In the genomic region with DNA sequence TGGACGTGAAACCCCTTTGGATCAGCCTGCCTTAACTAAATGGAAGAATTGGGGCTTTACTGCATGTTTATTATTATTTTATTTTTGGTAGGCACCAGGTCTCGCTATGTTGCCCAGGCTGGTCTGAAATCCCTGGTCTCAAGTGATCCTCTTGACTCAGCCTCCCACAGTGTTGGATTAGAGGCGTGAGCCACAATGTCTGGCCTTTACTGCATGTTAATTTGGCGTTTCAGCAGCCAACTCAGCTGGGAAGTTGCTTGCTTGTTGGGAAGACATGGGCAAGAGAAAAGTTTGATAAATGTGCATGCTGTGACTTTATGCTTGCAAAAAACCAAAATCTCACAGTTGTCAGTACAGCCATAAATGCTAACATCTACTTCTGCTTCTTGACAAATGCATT, we compare ENCODE assay signal across 22 cellular contexts.
DNase-seq lines count a peak whose midpoint lies in the region; ATAC-seq and TF ChIP-seq lines count a peak whose summit lies in the region.
"Had no signal": no experiment of that assay in that cellular context is flagged by ENCODE, and none has a peak within 500 bp of the region (broad histone marks: within the 10 kb centered on the region; RNA-seq: fewer than 3 reads in every experiment).

No MANE protein-coding gene starts in this region.

- no peaks in the 10 kb centered on the region for H3K27me3 Mint-ChIP-seq in WTC11 (ENCODE audit: low read depth)
- peaks cover 8% of the 10 kb centered on the region for H3K27me3 Mint-ChIP-seq in activated CD8-positive, alpha-beta T cell treated with anti-CD3 and anti-CD28 coated beads for 36 hours

- no peaks in the 10 kb centered on the region for H3K27me3 ChIP-seq in esophagus squamous epithelium
- no peaks in the 10 kb centered on the region for H3K27me3 ChIP-seq in smooth muscle cell (ENCODE audit: low read depth)
- no peaks in the 10 kb centered on the region for H3K27me3 ChIP-seq in prostate gland (replicated peaks; ENCODE audit: insufficient read depth)
- no peaks in the 10 kb centered on the region for H3K27me3 ChIP-seq in H7 (ENCODE audit: control insufficient read depth, insufficient read depth, low read length)
- H3K27me3 ChIP-seq: BE2C had no signal

- POLR2A ChIA-PET in WTC11 (lab: Charles Lee): no interaction called here
- POLR2A ChIA-PET in activated CD8-positive, alpha-beta T cell treated with anti-CD3 and anti-CD28 coated beads for 36 hours (lab: Charles Lee): interaction anchor here (0.7 kb wide), 1 partner anchor 46 kb away, joined by 3 read pairs; no protein-coding TSS in a partner anchor

- H2AFZ ChIP-seq in smooth muscle cell (ENCODE audit: low read depth): no peak overlapping the region

- CTCF ChIA-PET in WTC11 (lab: Charles Lee): no interaction called here
- CTCF ChIA-PET in activated CD8-positive, alpha-beta T cell treated with anti-CD3 and anti-CD28 coated beads for 36 hours (lab: Charles Lee): no interaction called here

- H3K79me2 ChIP-seq in smooth muscle cell (ENCODE audit: low read depth): peaks cover 90% of the 10 kb centered on the region

- no peaks in the 10 kb centered on the region for H3K36me3 Mint-ChIP-seq in WTC11
- H3K36me3 Mint-ChIP-seq in activated CD8-positive, alpha-beta T cell treated with anti-CD3 and anti-CD28 coated beads for 36 hours (ENCODE audit: low read depth): no peaks in the 10 kb centered on the region
- H3K36me3 Mint-ChIP-seq: CD4-positive, alpha-beta memory T cell had no signal

- H3F3A ChIP-seq in smooth muscle cell (ENCODE audit: low read depth): peaks cover 2% of the 10 kb centered on the region

- H3K9me3 Mint-ChIP-seq in WTC11: no peaks in the 10 kb centered on the region
- H3K9me3 Mint-ChIP-seq in activated CD8-positive, alpha-beta T cell treated with anti-CD3 and anti-CD28 coated beads for 36 hours: no peaks in the 10 kb centered on the region

- H3K36me3 ChIP-seq in esophagus squamous epithelium: no peaks in the 10 kb centered on the region
- H3K36me3 ChIP-seq in smooth muscle cell (ENCODE audit: low read depth): no peaks in the 10 kb centered on the region
- no peaks in the 10 kb centered on the region for H3K36me3 ChIP-seq in prostate gland
- H3K36me3 ChIP-seq in H7 (replicated peaks; ENCODE audit: control insufficient read depth, insufficient read depth, low read length): no peaks in the 10 kb centered on the region
- H3K36me3 ChIP-seq: BE2C had no signal

- peak overlapping the region; percentile 42; the same call in 1 of the 2 replicates for H3K27ac Mint-ChIP-seq in WTC11
- no peak overlapping the region for H3K27ac Mint-ChIP-seq in activated CD8-positive, alpha-beta T cell treated with anti-CD3 and anti-CD28 coated beads for 36 hours
- H3K27ac Mint-ChIP-seq: CD4-positive, alpha-beta memory T cell had no signal

- H3K4me3 Mint-ChIP-seq in WTC11: no peak overlapping the region
- H3K4me3 Mint-ChIP-seq in activated CD8-positive, alpha-beta T cell treated with anti-CD3 and anti-CD28 coated beads for 36 hours: no peak overlapping the region
- H3K4me3 Mint-ChIP-seq: CD4-positive, alpha-beta memory T cell had no signal

- peak overlapping the region in 3 of 4 donors; percentile 11 to 22 (median 16) for H3K27ac ChIP-seq in esophagus squamous epithelium
- H3K27ac ChIP-seq in smooth muscle cell (ENCODE audit: low read depth): peak overlapping the region; percentile 71
- H3K27ac ChIP-seq in prostate gland: no peak overlapping the region

- no peak for TF ChIP-seq POLR2A in esophagus squamous epithelium (IDR thresholded peaks at IDR 0.05)
- no peak for TF ChIP-seq POLR2A in prostate gland (IDR thresholded peaks at IDR 0.05)

- peaks cover 0 to 42% (median 25%) of the 10 kb centered on the region in 3 donors for H3K4me1 ChIP-seq in esophagus squamous epithelium
- H3K4me1 ChIP-seq in smooth muscle cell (ENCODE audit: low read depth): peaks cover 36% of the 10 kb centered on the region
- no peaks in the 10 kb centered on the region for H3K4me1 ChIP-seq in prostate gland (replicated peaks)
- H3K4me1 ChIP-seq: BE2C had no signal

- no peaks in the 10 kb centered on the region for H3K9me3 ChIP-seq in esophagus squamous epithelium
- no peaks in the 10 kb centered on the region for H3K9me3 ChIP-seq in smooth muscle cell (replicated peaks; ENCODE audit: low read depth)
- no peaks in the 10 kb centered on the region for H3K9me3 ChIP-seq in prostate gland
- H3K9me3 ChIP-seq: BE2C had no signal

- ATAC-seq in WTC11: no peak
- no peak for ATAC-seq in activated CD8-positive, alpha-beta T cell treated with anti-CD3 and anti-CD28 coated beads for 36 hours
- ATAC-seq: HCT116, HepG2, Panc1, SK-N-SH treated with all-trans-retinoic acid at 6 μM for 48 hours had no signal

- WGBS in esophagus squamous epithelium, 2 donors: 76 to 77% methylated on average over 4 of the region's 4 CpGs
- 29% methylated on average over 4 of the region's 4 CpGs for WGBS in smooth muscle cell (ENCODE audit: low lambda C conversion rate)
- 82% methylated on average over 4 of the region's 4 CpGs for WGBS in prostate gland

- intact Hi-C loops in esophagus squamous epithelium (cut with DNase I): no loop called here
- intact Hi-C loops in prostate gland (cut with DNase I): no loop called here
- intact Hi-C loops in activated CD8-positive, alpha-beta T cell treated with anti-CD3 and anti-CD28 coated beads for 36 hours (cut with micrococcal nuclease): no loop called here

- no peak for TF ChIP-seq CTCF in WTC11 (IDR thresholded peaks at IDR 0.05)
- no peak for TF ChIP-seq CTCF in esophagus squamous epithelium (IDR thresholded peaks at IDR 0.05)
- no peak for TF ChIP-seq CTCF in smooth muscle cell (IDR thresholded peaks at IDR 0.05; ENCODE audit: borderline replicate concordance, insufficient read depth, poor library complexity, severe bottlenecking)
- TF ChIP-seq CTCF in prostate gland (IDR thresholded peaks at IDR 0.05): no peak
- no peak for TF ChIP-seq CTCF in activated CD8-positive, alpha-beta T cell treated with anti-CD3 and anti-CD28 coated beads for 36 hours (IDR thresholded peaks at IDR 0.05)

- peak; percentile 23 for DNase-seq in OCI-M1 (lab: John Stamatoyannopoulos, UW)
- no peak for DNase-seq in WTC11 (ENCODE audit: low spot score)
- no peak for DNase-seq in esophagus squamous epithelium (lab: John Stamatoyannopoulos, UW)
- DNase-seq in smooth muscle cell (lab: John Stamatoyannopoulos, UW; ENCODE audit: unreplicated experiment): no peak
- DNase-seq in prostate gland (ENCODE audit: low spot score): no peak
- no peak for DNase-seq in activated CD8-positive, alpha-beta T cell treated with anti-CD3 and anti-CD28 coated beads for 36 hours
- DNase-seq in superior temporal gyrus (ENCODE audit: extremely low spot score): no peak
- DNase-seq in H7: no peak
- DNase-seq: BE2C; Calu3; CD4-positive, alpha-beta memory T cell; KG1; NCI-H1048; NCI-H1436 treated with DMSO at 0.1 percent for 48 hours; NCI-H2029 treated with DMSO at 0.1 percent for 48 hours; NCI-H510A; NCI-H82; Right ventricle myocardium superior had no signal

- peaks cover 36% of the 10 kb centered on the region for H4K20me1 ChIP-seq in smooth muscle cell (ENCODE audit: low read depth)

- H3K9ac ChIP-seq in smooth muscle cell (ENCODE audit: low read depth): peak overlapping the region; percentile 27

- peaks cover 79% of the 10 kb centered on the region for H3K4me1 Mint-ChIP-seq in WTC11
- no peaks in the 10 kb centered on the region for H3K4me1 Mint-ChIP-seq in activated CD8-positive, alpha-beta T cell treated with anti-CD3 and anti-CD28 coated beads for 36 hours (ENCODE audit: low read depth)
- H3K4me1 Mint-ChIP-seq: CD4-positive, alpha-beta memory T cell had no signal

- no peak overlapping the region for H3K4me3 ChIP-seq in esophagus squamous epithelium
- H3K4me3 ChIP-seq in smooth muscle cell: no peak overlapping the region
- no peak overlapping the region for H3K4me3 ChIP-seq in prostate gland
- no peak overlapping the region for H3K4me3 ChIP-seq in H7 (ENCODE audit: insufficient read depth, low read depth, low read length)

- H3K4me2 ChIP-seq in smooth muscle cell: peak overlapping the region; percentile 68

TF ChIP-seq in WTC11, 78 proteins besides CTCF, POLR2A, EP300 and RAD21 (continues in another document):
- TF ChIP-seq, protein P1, sequence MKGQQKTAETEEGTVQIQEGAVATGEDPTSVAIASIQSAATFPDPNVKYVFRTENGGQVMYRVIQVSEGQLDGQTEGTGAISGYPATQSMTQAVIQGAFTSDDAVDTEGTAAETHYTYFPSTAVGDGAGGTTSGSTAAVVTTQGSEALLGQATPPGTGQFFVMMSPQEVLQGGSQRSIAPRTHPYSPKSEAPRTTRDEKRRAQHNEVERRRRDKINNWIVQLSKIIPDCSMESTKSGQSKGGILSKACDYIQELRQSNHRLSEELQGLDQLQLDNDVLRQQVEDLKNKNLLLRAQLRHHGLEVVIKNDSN (CRISPR knock-in tag; IDR thresholded peaks at IDR 0.05): no peak
- TF ChIP-seq, protein P2, sequence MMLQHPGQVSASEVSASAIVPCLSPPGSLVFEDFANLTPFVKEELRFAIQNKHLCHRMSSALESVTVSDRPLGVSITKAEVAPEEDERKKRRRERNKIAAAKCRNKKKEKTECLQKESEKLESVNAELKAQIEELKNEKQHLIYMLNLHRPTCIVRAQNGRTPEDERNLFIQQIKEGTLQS (CRISPR knock-in tag; conservative IDR thresholded peaks at IDR 0.05): no peak
- no peak for TF ChIP-seq GTF2I (CRISPR knock-in tag; conservative IDR thresholded peaks at IDR 0.05)
- TF ChIP-seq, protein P3, sequence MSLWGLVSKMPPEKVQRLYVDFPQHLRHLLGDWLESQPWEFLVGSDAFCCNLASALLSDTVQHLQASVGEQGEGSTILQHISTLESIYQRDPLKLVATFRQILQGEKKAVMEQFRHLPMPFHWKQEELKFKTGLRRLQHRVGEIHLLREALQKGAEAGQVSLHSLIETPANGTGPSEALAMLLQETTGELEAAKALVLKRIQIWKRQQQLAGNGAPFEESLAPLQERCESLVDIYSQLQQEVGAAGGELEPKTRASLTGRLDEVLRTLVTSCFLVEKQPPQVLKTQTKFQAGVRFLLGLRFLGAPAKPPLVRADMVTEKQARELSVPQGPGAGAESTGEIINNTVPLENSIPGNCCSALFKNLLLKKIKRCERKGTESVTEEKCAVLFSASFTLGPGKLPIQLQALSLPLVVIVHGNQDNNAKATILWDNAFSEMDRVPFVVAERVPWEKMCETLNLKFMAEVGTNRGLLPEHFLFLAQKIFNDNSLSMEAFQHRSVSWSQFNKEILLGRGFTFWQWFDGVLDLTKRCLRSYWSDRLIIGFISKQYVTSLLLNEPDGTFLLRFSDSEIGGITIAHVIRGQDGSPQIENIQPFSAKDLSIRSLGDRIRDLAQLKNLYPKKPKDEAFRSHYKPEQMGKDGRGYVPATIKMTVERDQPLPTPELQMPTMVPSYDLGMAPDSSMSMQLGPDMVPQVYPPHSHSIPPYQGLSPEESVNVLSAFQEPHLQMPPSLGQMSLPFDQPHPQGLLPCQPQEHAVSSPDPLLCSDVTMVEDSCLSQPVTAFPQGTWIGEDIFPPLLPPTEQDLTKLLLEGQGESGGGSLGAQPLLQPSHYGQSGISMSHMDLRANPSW (CRISPR knock-in tag; conservative IDR thresholded peaks at IDR 0.05; ENCODE audit: low read depth): no peak

Comparison
In these comparisons a context has a peak if more than half of its experiments do, and no peak if none do; other contexts are left out.
1. H3K27ac ChIP-seq: peak in esophagus squamous epithelium (3 of 4) and smooth muscle cell (single experiment); none in prostate gland (0 of 2).